ENCODE assay signal across 20 cellular contexts in genomic region chr9:116928283-116928682, GRCh38.
DNase-seq lines count a peak whose midpoint lies in the region; ATAC-seq and TF ChIP-seq lines count a peak whose summit lies in the region.
"Had no signal": no experiment of that assay in that cellular context is flagged by ENCODE, and none has a peak within 500 bp of the region (broad histone marks: within the 10 kb centered on the region; RNA-seq: fewer than 3 reads in every experiment).

No MANE protein-coding gene starts in this region.

- H3K36me3 Mint-ChIP-seq in progenitor cell of endocrine pancreas (ENCODE audit: insufficient read depth): no peaks in the 10 kb centered on the region
- H3K36me3 Mint-ChIP-seq: CD4-positive, CD25-positive, alpha-beta regulatory T cell had no signal

- H3K4me3 ChIP-seq in HUES64 (ENCODE audit: low read length) (no peak overlapping the region), epithelial cell of esophagus (ENCODE audit: low read length) (no peak overlapping the region)
- H3K4me3 ChIP-seq: HAP-1 had no signal

- H3K9me3 ChIP-seq in HUES64 (ENCODE audit: insufficient read depth, low read depth, low read length): no peaks in the 10 kb centered on the region
- H3K9me3 ChIP-seq: BE2C, HAP-1, SK-N-SH had no signal

- peak overlapping the region; percentile 65; the same call in 1 of the 2 replicates for H3K9ac ChIP-seq in HUES64 (ENCODE audit: low read depth, low read length)
- H3K9ac ChIP-seq: SK-N-SH had no signal

- H3K27ac Mint-ChIP-seq in progenitor cell of endocrine pancreas: peak overlapping the region; percentile 73

- H3K27me3 Mint-ChIP-seq in progenitor cell of endocrine pancreas: peaks cover 9% of the 10 kb centered on the region
- H3K27me3 Mint-ChIP-seq: CD4-positive, CD25-positive, alpha-beta regulatory T cell had no signal

- ATAC-seq in GM21360 (IDR thresholded peaks at IDR 0.05; ENCODE audit: unreplicated experiment): peak; percentile 51
- ATAC-seq in HG03457 (IDR thresholded peaks at IDR 0.05; ENCODE audit: unreplicated experiment): no peak
- no peak for ATAC-seq in HG02642 (IDR thresholded peaks at IDR 0.05; ENCODE audit: poor library complexity, unreplicated experiment)
- ATAC-seq: Panc1 had no signal

- TF ChIP-seq CTCF in epithelial cell of esophagus (IDR thresholded peaks at IDR 0.05; ENCODE audit: insufficient read depth, low read depth, low read length, missing control alignments): no peak
- no peak for TF ChIP-seq CTCF in progenitor cell of endocrine pancreas (IDR thresholded peaks at IDR 0.05; ENCODE audit: unreplicated experiment)

- WGBS in HUES64: 78% methylated on average over 2 of the region's 2 CpGs

- no peaks in the 10 kb centered on the region for H3K27me3 ChIP-seq in HUES64 (ENCODE audit: insufficient read depth, low read length)
- H3K27me3 ChIP-seq: BE2C had no signal

- H3K36me3 ChIP-seq in HUES64 (ENCODE audit: insufficient read depth, low read length): no peaks in the 10 kb centered on the region
- H3K36me3 ChIP-seq: HAP-1 had no signal

- H3K4me3 Mint-ChIP-seq in progenitor cell of endocrine pancreas (ENCODE audit: low read depth): no peak overlapping the region
- H3K4me3 Mint-ChIP-seq: CD4-positive, CD25-positive, alpha-beta regulatory T cell had no signal

- peaks cover 17% of the 10 kb centered on the region for H3K4me1 Mint-ChIP-seq in progenitor cell of endocrine pancreas (ENCODE audit: low read depth)
- H3K4me1 Mint-ChIP-seq: CD4-positive, CD25-positive, alpha-beta regulatory T cell had no signal

- no peaks in the 10 kb centered on the region for H3K9me3 Mint-ChIP-seq in progenitor cell of endocrine pancreas (ENCODE audit: low read depth)

- DNase-seq in epithelial cell of esophagus (ENCODE audit: low read depth) (peak; percentile 26), progenitor cell of endocrine pancreas (ENCODE audit: low spot score, unreplicated experiment) (no peak), midbrain (lab: John Stamatoyannopoulos, UW) (no peak)
- DNase-seq: BE2C; CD4-positive, CD25-positive, alpha-beta regulatory T cell; DMS79 treated with DMSO at 0.1 percent for 48 hours; KBM-7; NCI-H1092 treated with DMSO at 0.1 percent for 48 hours; NCI-H2029; NCI-H345; NCI-H524; NCI-H82; SIG-M5; SK-N-SH had no signal

- peaks cover 33% of the 10 kb centered on the region for H3K4me1 ChIP-seq in HUES64 (ENCODE audit: insufficient read depth, low read length)
- H3K4me1 ChIP-seq: HAP-1 had no signal

- peak overlapping the region; percentile 85 for H3K27ac ChIP-seq in HUES64 (ENCODE audit: low read depth, low read length)
